Comparison of ENCODE assay signal across 8 cellular contexts in the genomic region with DNA sequence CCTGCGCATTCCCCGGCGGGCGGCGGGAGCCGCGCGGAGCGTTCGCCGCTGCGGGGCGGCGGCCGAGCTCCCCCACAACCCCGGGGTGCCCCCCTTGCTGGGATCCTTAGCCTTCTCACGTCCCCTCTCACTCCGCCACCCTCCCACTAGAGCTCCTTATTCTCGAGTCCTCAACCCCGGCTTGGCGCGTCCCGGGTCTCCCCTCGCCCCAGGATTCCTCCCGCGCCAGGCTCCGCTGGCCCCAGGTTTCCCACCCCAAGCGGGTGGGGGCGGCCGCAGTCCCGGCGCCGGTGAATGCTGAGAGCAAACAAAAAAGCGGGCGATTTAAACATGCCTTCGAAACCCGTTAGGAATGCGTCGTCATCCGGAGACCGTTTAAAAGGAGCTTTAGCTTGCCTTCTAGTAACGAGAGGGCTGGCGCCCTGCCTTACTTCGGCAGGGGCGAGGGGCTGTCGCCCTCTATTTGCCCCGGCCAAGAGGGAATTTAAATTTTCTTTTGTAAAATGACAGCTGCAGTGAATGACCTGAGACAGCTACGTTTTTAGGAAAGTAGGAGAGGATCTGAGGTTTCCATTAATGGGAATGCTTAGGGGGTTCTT. TPM values are rescaled to one million over a fixed set of nuclear protein-coding genes. Genes with fewer than 3 reads are reported as not detected.
DNase-seq lines count a peak whose midpoint lies in the region; ATAC-seq, FAIRE-seq and TF ChIP-seq lines count a peak whose summit lies in the region.

No MANE protein-coding gene starts in this region.

- H3K27ac Mint-ChIP-seq in chondrocyte (ENCODE audit: unreplicated experiment), result peak overlapping the region; percentile 89
- peak overlapping the region; percentile 99 for H3K27ac Mint-ChIP-seq in stimulated activated memory B cell treated with anti-CD40 and anti-IgM and Interleukin-4, amounts not matched to agents 10 μg/mL and 1 μg/mL and 100 μg/mL, for 72 hours

- no peaks in the 10 kb centered on the region for H3K9me3 ChIP-seq in IMR-90 (ENCODE audit: control insufficient read depth, insufficient read depth, low read length)
- H3K9me3 ChIP-seq in SK-N-SH, result no peaks in the 10 kb centered on the region
- H3K9me3 ChIP-seq in HepG2 (ENCODE audit: low read length), result no peaks in the 10 kb centered on the region

- 0% methylated on average over 28 of the region's 48 CpGs; no CpG with 5 or more reads in 1 of the 2 experiments for WGBS in IMR-90 (ENCODE audit: extremely low coverage in 2 of 2, insufficient read length in 1 of 2), 2 experiments
- under 1% methylated on average over 30 of the region's 48 CpGs for WGBS in SK-N-SH (ENCODE audit: low lambda C conversion rate)
- WGBS in HepG2 (ENCODE audit: low lambda C conversion rate), result 0% methylated on average over 17 of the region's 48 CpGs

- no peaks in the 10 kb centered on the region for H3K9me2 ChIP-seq in SK-N-SH

- H2BK5ac ChIP-seq in IMR-90 (ENCODE audit: low read depth, low read length, poor library complexity, severe bottlenecking), result peak overlapping the region; percentile 94

- TF ChIP-seq CTCF in IMR-90 (conservative IDR thresholded peaks at IDR 0.05; ENCODE audit: low read depth, low read length) (no peak), SK-N-SH (IDR thresholded peaks at IDR 0.05) (no peak), chondrocyte (IDR thresholded peaks at IDR 0.05) (no peak), HepG2 (CRISPR knock-in tag; IDR thresholded peaks at IDR 0.05) (no peak)

- intact Hi-C loops in IMR-90 (cut with micrococcal nuclease), result loop anchor here (1.0 kb wide), 2 partner anchors 51 to 281 kb away; partner anchors contain the start of gene SCLT1
- intact Hi-C loops in HepG2 (cut with micrococcal nuclease; ENCODE audit: unreplicated experiment), result loop anchor here (1.0 to 5.0 kb wide), 3 partner anchors 19 to 525 kb away; partner anchors contain the start of gene PGRMC2

- peak overlapping the region; percentile 47 for H3K23ac ChIP-seq in IMR-90 (ENCODE audit: low read depth, low read length)

- H3K4me3 ChIP-seq in IMR-90 (ENCODE audit: insufficient read depth, low read depth, low read length) (peak overlapping the region; percentile 84), SK-N-SH (ENCODE audit: low read depth in 2 of 2, low read length in 1 of 2) (peak overlapping the region; percentile 88 to 97), HepG2 (replicated peaks in 1 of 3; ENCODE audit: insufficient read depth in 1 of 3, low read depth in 2 of 3, low read length in 3 of 3) (peak overlapping the region; percentile 82 to 99 (median 84))

- peaks cover 6 to 26% of the 10 kb centered on the region in 2 experiments for H3K79me1 ChIP-seq in IMR-90 (ENCODE audit: low read depth in 1 of 2, low read length in 2 of 2)

- H3K9me3 Mint-ChIP-seq in chondrocyte (ENCODE audit: low read depth), result no peaks in the 10 kb centered on the region
- H3K9me3 Mint-ChIP-seq in stimulated activated memory B cell treated with anti-CD40 and anti-IgM and Interleukin-4, amounts not matched to agents 10 μg/mL and 1 μg/mL and 100 μg/mL, for 72 hours, result no peaks in the 10 kb centered on the region

- H3K4me1 Mint-ChIP-seq in chondrocyte (ENCODE audit: low read depth), result peaks cover 33% of the 10 kb centered on the region
- H3K4me1 Mint-ChIP-seq in stimulated activated memory B cell treated with anti-CD40 and anti-IgM and Interleukin-4, amounts not matched to agents 10 μg/mL and 1 μg/mL and 100 μg/mL, for 72 hours, result peaks cover 30% of the 10 kb centered on the region

- H3K27ac ChIP-seq in IMR-90 (ENCODE audit: insufficient read depth, low read length), result peak overlapping the region; percentile 81
- peak overlapping the region; percentile 94 to 97 for H3K27ac ChIP-seq in SK-N-SH (ENCODE audit: low read depth in 2 of 2, low read length in 1 of 2)
- peak overlapping the region; percentile 99 for H3K27ac ChIP-seq in HepG2 (ENCODE audit: extremely low read length, insufficient read depth, low read length)

- peak overlapping the region; percentile 78 for H3K4me2 ChIP-seq in IMR-90 (ENCODE audit: low read depth, low read length)
- peak overlapping the region; percentile 90 for H3K4me2 ChIP-seq in SK-N-SH
- peak overlapping the region; percentile 98 for H3K4me2 ChIP-seq in HepG2 (ENCODE audit: low read depth, low read length)

- peak overlapping the region; percentile 82 for H3K4me3 Mint-ChIP-seq in chondrocyte (ENCODE audit: unreplicated experiment)
- H3K4me3 Mint-ChIP-seq in stimulated activated memory B cell treated with anti-CD40 and anti-IgM and Interleukin-4, amounts not matched to agents 10 μg/mL and 1 μg/mL and 100 μg/mL, for 72 hours, result peak overlapping the region; percentile 83

- H3K27me3 ChIP-seq in IMR-90 (ENCODE audit: control insufficient read depth, insufficient read depth, low read length) (no peaks in the 10 kb centered on the region), SK-N-SH (ENCODE audit: insufficient read depth) (no peaks in the 10 kb centered on the region), HepG2 (ENCODE audit: control insufficient read depth in 1 of 2, insufficient read depth in 2 of 2, low read length in 2 of 2) (no peaks in the 10 kb centered on the region; a peak in 1 of 5 replicates)

- H2BK15ac ChIP-seq in IMR-90 (ENCODE audit: low read depth, low read length), result no peak overlapping the region

- H4K91ac ChIP-seq in IMR-90 (ENCODE audit: insufficient read depth, low read depth, low read length), result peak overlapping the region; percentile 73

- peaks cover 22% of the 10 kb centered on the region for H3F3A ChIP-seq in SK-N-SH (replicated peaks; ENCODE audit: insufficient read depth)

- H2BK20ac ChIP-seq in IMR-90 (ENCODE audit: low read depth, low read length), result no peak overlapping the region

- peak overlapping the region; percentile 51 for H3K18ac ChIP-seq in IMR-90 (ENCODE audit: low read depth, low read length)

- FAIRE-seq in HepG2 (lab: Jason Lieb, UNC), result peak; percentile 66

- H2AFZ ChIP-seq in IMR-90 (replicated peaks; ENCODE audit: low read length, poor library complexity) (peak overlapping the region; percentile 93), SK-N-SH (ENCODE audit: low read depth) (peak overlapping the region; percentile 88), HepG2 (ENCODE audit: low read length) (no peak overlapping the region)

- TF ChIP-seq EP300 in SK-N-SH (IDR thresholded peaks at IDR 0.05; ENCODE audit: borderline replicate concordance in 1 of 2, low read depth in 1 of 2, low read length in 1 of 2) (no peak; a peak in 1 of 4 replicates), HepG2 (IDR thresholded peaks at IDR 0.05; ENCODE audit: low read depth in 2 of 2, low read length in 2 of 2) (no peak), HepG2 (CRISPR knock-in tag; IDR thresholded peaks at IDR 0.05; ENCODE audit: borderline replicate concordance) (no peak)

- no peaks in the 10 kb centered on the region for H4K20me1 ChIP-seq in IMR-90 (ENCODE audit: insufficient read depth, low read length)
- no peaks in the 10 kb centered on the region for H4K20me1 ChIP-seq in SK-N-SH (ENCODE audit: insufficient read depth)
- peaks cover 17% of the 10 kb centered on the region for H4K20me1 ChIP-seq in HepG2 (ENCODE audit: insufficient read depth, low read length)

- H3K4ac ChIP-seq in IMR-90 (ENCODE audit: low read depth, low read length), result peak overlapping the region; percentile 71

- H3K79me2 ChIP-seq in SK-N-SH (ENCODE audit: insufficient read depth) (peaks cover 54% of the 10 kb centered on the region), HepG2 (ENCODE audit: insufficient read depth, low read length) (peaks cover 53% of the 10 kb centered on the region)

- H3K36me3 ChIP-seq in IMR-90 (ENCODE audit: control insufficient read depth, insufficient read depth, low read length), result no peaks in the 10 kb centered on the region
- no peaks in the 10 kb centered on the region for H3K36me3 ChIP-seq in SK-N-SH (replicated peaks in 1 of 2; ENCODE audit: control insufficient read depth in 1 of 2, insufficient read depth in 2 of 2, low read length in 1 of 2)
- H3K36me3 ChIP-seq in HepG2 (replicated peaks in 1 of 2; ENCODE audit: control insufficient read depth in 1 of 2, insufficient read depth in 2 of 2, low read length in 2 of 2), result no peaks in the 10 kb centered on the region

- ATAC-seq in GM21515 (IDR thresholded peaks at IDR 0.05; ENCODE audit: unreplicated experiment) (peak; percentile 0), IMR-90 (ENCODE audit: low read depth) (peak; percentile 4), HepG2 (peak; percentile 7)
- peak; percentile 2 for ATAC-seq in stimulated activated memory B cell treated with anti-CD40 and anti-IgM and Interleukin-4, amounts not matched to agents 10 μg/mL and 1 μg/mL and 100 μg/mL, for 72 hours

- POLR2A ChIA-PET in IMR-90 (lab: Charles Lee; ENCODE audit: unreplicated experiment) (interaction anchor here (0.5 to 1.1 kb wide), 5 partner anchors 16 to 574 kb away, joined by 3 read pairs; no protein-coding TSS in a partner anchor), SK-N-SH (lab: Yijun Ruan, JAX) (interaction anchor here (0.7 to 1.6 kb wide), 10 partner anchors 8 to 524 kb away, joined by 3 to 9 read pairs (median 4); partner anchors contain the start of gene PGRMC2), HepG2 (lab: Yijun Ruan, JAX) (interaction anchor here (0.8 to 2.2 kb wide), 4 partner anchors 25 to 526 kb away, joined by 3 to 15 read pairs (median 8); no protein-coding TSS in a partner anchor)

- no peaks in the 10 kb centered on the region for H3K4me1 ChIP-seq in IMR-90 (ENCODE audit: control insufficient read depth, insufficient read depth, low read length)
- peaks cover 4 to 7% of the 10 kb centered on the region in 2 experiments; a peak in 3 of 4 replicates for H3K4me1 ChIP-seq in SK-N-SH (ENCODE audit: control insufficient read depth in 1 of 2, insufficient read depth in 2 of 2, low read depth in 1 of 2, low read length in 1 of 2)
- peaks cover 34% of the 10 kb centered on the region for H3K4me1 ChIP-seq in HepG2 (ENCODE audit: insufficient read depth, low read length)

- no TSS peak for BruUV-seq in IMR-90 (replicated peaks; lab: Mats Ljungman, UMichigan)
- no TSS peak for BruUV-seq in HepG2 (replicated peaks; lab: Mats Ljungman, UMichigan)

- no peaks in the 10 kb centered on the region for H3K27me3 Mint-ChIP-seq in chondrocyte (ENCODE audit: low read depth)
- no peaks in the 10 kb centered on the region for H3K27me3 Mint-ChIP-seq in stimulated activated memory B cell treated with anti-CD40 and anti-IgM and Interleukin-4, amounts not matched to agents 10 μg/mL and 1 μg/mL and 100 μg/mL, for 72 hours

- TF ChIP-seq RAD21 in IMR-90 (IDR thresholded peaks at IDR 0.05; ENCODE audit: low read length) (no peak), SK-N-SH (IDR thresholded peaks at IDR 0.05; ENCODE audit: low read length) (no peak), HepG2 (CRISPR knock-in tag; IDR thresholded peaks at IDR 0.05) (no peak)

- H3K14ac ChIP-seq in IMR-90 (replicated peaks; ENCODE audit: low read depth, low read length), result peak overlapping the region; percentile 10; the same call in 1 of the 2 replicates

- TF ChIP-seq POLR2A in IMR-90 (IDR thresholded peaks at IDR 0.05; ENCODE audit: low read depth, low read length) (no peak), HepG2 (IDR thresholded peaks at IDR 0.05; ENCODE audit: insufficient read depth in 1 of 2, low read depth in 2 of 2, low read length in 2 of 2) (peak in 1 of 2 experiments; percentile 53; a peak in 2 of 4 replicates)

- H2BK120ac ChIP-seq in IMR-90 (ENCODE audit: low read depth, low read length), result peak overlapping the region; percentile 57; the same call in 1 of the 2 replicates

- no peak overlapping the region; the same call in 1 of the 2 replicates for H4K5ac ChIP-seq in IMR-90 (ENCODE audit: low read depth, low read length)

- H3K9me1 ChIP-seq in IMR-90 (ENCODE audit: insufficient read depth, low read length), result no peaks in the 10 kb centered on the region

- peak overlapping the region; percentile 91 for H2AK9ac ChIP-seq in IMR-90 (replicated peaks; ENCODE audit: low read depth, low read length, poor library complexity)

- H3K9ac ChIP-seq in IMR-90 (ENCODE audit: low read depth, low read length) (peak overlapping the region; percentile 83), SK-N-SH (peak overlapping the region; percentile 98), HepG2 (ENCODE audit: insufficient read depth, low read depth, low read length) (peak overlapping the region; percentile 88)

- no peaks in the 10 kb centered on the region for H3K36me3 Mint-ChIP-seq in chondrocyte (ENCODE audit: low read depth)
- H3K36me3 Mint-ChIP-seq in stimulated activated memory B cell treated with anti-CD40 and anti-IgM and Interleukin-4, amounts not matched to agents 10 μg/mL and 1 μg/mL and 100 μg/mL, for 72 hours, result no peaks in the 10 kb centered on the region

- CTCF ChIA-PET in IMR-90 (lab: Yijun Ruan, JAX) (interaction anchor here (1.2 kb wide), 1 partner anchor 33 kb away, joined by 3 read pairs; no protein-coding TSS in a partner anchor), SK-N-SH (lab: Yijun Ruan, JAX) (interaction anchor here (0.7 to 3.0 kb wide), 9 partner anchors 11 to 621 kb away, joined by 3 to 12 read pairs (median 4); no protein-coding TSS in a partner anchor), HepG2 (lab: Yijun Ruan, JAX; ENCODE audit: low intra/inter-chr PET ratio, low total read pairs) (no interaction called here)

- peak overlapping the region; percentile 86 for H3K56ac ChIP-seq in IMR-90 (ENCODE audit: extremely low read depth, insufficient read depth, low read length)

- peak overlapping the region; percentile 13 to 71 for H4K8ac ChIP-seq in IMR-90 (ENCODE audit: low read depth in 2 of 2, low read length in 2 of 2)

- DNase-seq in NCI-H1436 (lab: John Stamatoyannopoulos, UW) (peak; percentile 65), NCI-H1436 treated with DMSO at 0.1 percent for 48 hours (lab: John Stamatoyannopoulos, UW) (no peak), IMR-90 (peak; percentile 81), SK-N-SH (peak; percentile 82), chondrocyte (ENCODE audit: low spot score) (no peak), HepG2 (ENCODE audit: low spot score) (peak; percentile 76)

- H2AK5ac ChIP-seq in IMR-90 (ENCODE audit: low read depth, low read length), result no peak overlapping the region

- dilution Hi-C loops in IMR-90 (cut with HindIII; ENCODE audit: low sequenced_read_pairs, unreplicated experiment), result no loop called here

- in situ Hi-C loops in IMR-90 (cut with MboI; ENCODE audit: low sequenced_read_pairs), result loop anchor here (5.0 kb wide), 2 partner anchors 50 to 350 kb away; no protein-coding TSS in a partner anchor
- in situ Hi-C loops in HepG2 (cut with HindIII; ENCODE audit: extremely low pct_ligation_motif_present, low pct_unique_long_range_greater_than_20kb), result loop anchor here (5.0 to 25.0 kb wide), 2 partner anchors 50 to 250 kb away; no protein-coding TSS in a partner anchor

RNA-seq across cellular contexts. Expression of gene JADE1, which starts 3.0 kb away (rescaled TPM):
- total RNA-seq in IMR-90 (2012; rRNA removed), result 32.6 and 32.8 TPM in 2 replicates
- polyA plus RNA-seq in IMR-90 (2012; rRNA removed), result 12.0 and 13.8 TPM in 2 replicates
- polyA plus RNA-seq in IMR-90 (2012; cell fraction: cytosol; rRNA removed), result 8.9 and 11.1 TPM in 2 replicates
- 15.7 and 33.1 TPM in 2 replicates for polyA plus RNA-seq in IMR-90 (2012; cell fraction: nucleus; rRNA removed; ENCODE audit: low replicate concordance)
- 9.1 and 10.9 TPM in 2 replicates for polyA plus RNA-seq in SK-N-SH (2012; rRNA removed)
- polyA plus RNA-seq in SK-N-SH (2012; cell fraction: cytosol; rRNA removed), result 9.6 and 11.1 TPM in 2 replicates
- 13.7 and 18.1 TPM in 2 replicates for polyA plus RNA-seq in SK-N-SH (2012; cell fraction: nucleus; rRNA removed)
- 28.9 to 34.0 TPM (median 31.4 TPM) in 3 replicates for total RNA-seq in chondrocyte
- total RNA-seq in HepG2 (2016; rRNA removed; fragmentation: Illumina TruSeq; extraction: Trizol), result 19.3 and 23.4 TPM in 2 replicates
- total RNA-seq in HepG2 (2016; cell fraction: cytosol; rRNA removed; fragmentation: Illumina TruSeq; extraction: Trizol; ENCODE audit: low read depth), result 6.6 and 7.7 TPM in 2 replicates
- total RNA-seq in HepG2 (2016; cell fraction: insoluble cytoplasmic fraction; rRNA removed; fragmentation: Illumina TruSeq; extraction: Trizol), result 18.1 and 21.4 TPM in 2 replicates
- 10.8 and 10.9 TPM in 2 replicates for total RNA-seq in HepG2 (2016; cell fraction: membrane; rRNA removed; fragmentation: Illumina TruSeq; extraction: Trizol)
- total RNA-seq in HepG2 (2016; cell fraction: nucleus; rRNA removed; fragmentation: Illumina TruSeq; extraction: Trizol), result 20.7 and 21.9 TPM in 2 replicates
- polyA plus RNA-seq in HepG2 (2011; rRNA removed), result 4.9 and 5.4 TPM in 2 replicates
- polyA plus RNA-seq in HepG2 (2011; cell fraction: cytosol; rRNA removed), result 4.4 and 4.5 TPM in 2 replicates
- 9.5 and 9.6 TPM in 2 replicates for polyA plus RNA-seq in HepG2 (2011; cell fraction: nucleus; rRNA removed)
- polyA plus RNA-seq in HepG2 (2012), result 10.1 and 12.2 TPM in 2 replicates
- polyA plus RNA-seq in HepG2 (2016; cell fraction: cytosol; fragmentation: Illumina TruSeq; extraction: Trizol; ENCODE audit: low read depth), result 1.0 and 1.1 TPM in 2 replicates
- polyA plus RNA-seq in HepG2 (2016; cell fraction: insoluble cytoplasmic fraction; fragmentation: Illumina TruSeq; extraction: Trizol; ENCODE audit: low read depth), result 17.4 and 18.4 TPM in 2 replicates
- 4.8 and 4.9 TPM in 2 replicates for polyA plus RNA-seq in HepG2 (2016; cell fraction: membrane; fragmentation: Illumina TruSeq; extraction: Trizol; ENCODE audit: low read depth)
- polyA plus RNA-seq in HepG2 (2016; cell fraction: nucleus; fragmentation: Illumina TruSeq; extraction: Trizol; ENCODE audit: insufficient read depth, low read depth), result 25.1 and 26.7 TPM in 2 replicates
- 18.0 and 27.0 TPM in 2 replicates for polyA minus RNA-seq in HepG2 (2011; rRNA and poly(A)+ RNA removed; ENCODE audit: low replicate concordance)
- polyA minus RNA-seq in HepG2 (2011; cell fraction: cytosol; rRNA and poly(A)+ RNA removed), result 7.4 and 7.7 TPM in 2 replicates
- 18.4 and 20.6 TPM in 2 replicates for polyA minus RNA-seq in HepG2 (2011; cell fraction: nucleus; rRNA and poly(A)+ RNA removed)

Comparison
In these comparisons a context has a peak if more than half of its experiments do, and no peak if none do; other contexts are left out.
1. DNase-seq: peak in NCI-H1436 (single experiment), IMR-90 (single experiment), SK-N-SH (single experiment) and HepG2 (single experiment); none in NCI-H1436 treated with DMSO at 0.1 percent for 48 hours (single experiment) and chondrocyte (single experiment).
2. Peak in every context shown above with its lines, with median percentiles within 50 percentile points of each other: ATAC-seq, H3K27ac ChIP-seq, H3K4me2 ChIP-seq, H3K4me3 ChIP-seq and H3K9ac ChIP-seq.